In genomic region chr21:26966978-26967913, GRCh38 we compare ENCODE assay signal across 1 cellular context.
TF ChIP-seq lines count a peak whose summit lies in the region.

ADAMTS5 (minus strand) TSS chr21:26967088; CDS start chr21:26966391, 697 bp downstream.

TF ChIP-seq in WTC11, 78 proteins besides CTCF, POLR2A, EP300 and RAD21 (continued from another document):
- no peak for TF ChIP-seq CBFB (CRISPR knock-in tag; IDR thresholded peaks at IDR 0.05; ENCODE audit: low read depth)
- TF ChIP-seq ETV6 (CRISPR knock-in tag; IDR thresholded peaks at IDR 0.05): 0 out of 2 replicates have a peak, but pooled peaks have one; percentile 29
- TF ChIP-seq, protein P1, sequence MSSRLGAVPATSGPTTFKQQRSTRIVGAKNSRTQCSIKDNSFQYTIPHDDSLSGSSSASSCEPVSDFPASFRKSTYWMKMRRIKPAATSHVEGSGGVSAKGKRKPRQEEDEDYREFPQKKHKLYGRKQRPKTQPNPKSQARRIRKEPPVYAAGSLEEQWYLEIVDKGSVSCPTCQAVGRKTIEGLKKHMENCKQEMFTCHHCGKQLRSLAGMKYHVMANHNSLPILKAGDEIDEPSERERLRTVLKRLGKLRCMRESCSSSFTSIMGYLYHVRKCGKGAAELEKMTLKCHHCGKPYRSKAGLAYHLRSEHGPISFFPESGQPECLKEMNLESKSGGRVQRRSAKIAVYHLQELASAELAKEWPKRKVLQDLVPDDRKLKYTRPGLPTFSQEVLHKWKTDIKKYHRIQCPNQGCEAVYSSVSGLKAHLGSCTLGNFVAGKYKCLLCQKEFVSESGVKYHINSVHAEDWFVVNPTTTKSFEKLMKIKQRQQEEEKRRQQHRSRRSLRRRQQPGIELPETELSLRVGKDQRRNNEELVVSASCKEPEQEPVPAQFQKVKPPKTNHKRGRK (CRISPR knock-in tag; IDR thresholded peaks at IDR 0.05; ENCODE audit: borderline replicate concordance): peak; percentile 53; the same call in 1 of the 2 replicates
- TF ChIP-seq, protein P2, sequence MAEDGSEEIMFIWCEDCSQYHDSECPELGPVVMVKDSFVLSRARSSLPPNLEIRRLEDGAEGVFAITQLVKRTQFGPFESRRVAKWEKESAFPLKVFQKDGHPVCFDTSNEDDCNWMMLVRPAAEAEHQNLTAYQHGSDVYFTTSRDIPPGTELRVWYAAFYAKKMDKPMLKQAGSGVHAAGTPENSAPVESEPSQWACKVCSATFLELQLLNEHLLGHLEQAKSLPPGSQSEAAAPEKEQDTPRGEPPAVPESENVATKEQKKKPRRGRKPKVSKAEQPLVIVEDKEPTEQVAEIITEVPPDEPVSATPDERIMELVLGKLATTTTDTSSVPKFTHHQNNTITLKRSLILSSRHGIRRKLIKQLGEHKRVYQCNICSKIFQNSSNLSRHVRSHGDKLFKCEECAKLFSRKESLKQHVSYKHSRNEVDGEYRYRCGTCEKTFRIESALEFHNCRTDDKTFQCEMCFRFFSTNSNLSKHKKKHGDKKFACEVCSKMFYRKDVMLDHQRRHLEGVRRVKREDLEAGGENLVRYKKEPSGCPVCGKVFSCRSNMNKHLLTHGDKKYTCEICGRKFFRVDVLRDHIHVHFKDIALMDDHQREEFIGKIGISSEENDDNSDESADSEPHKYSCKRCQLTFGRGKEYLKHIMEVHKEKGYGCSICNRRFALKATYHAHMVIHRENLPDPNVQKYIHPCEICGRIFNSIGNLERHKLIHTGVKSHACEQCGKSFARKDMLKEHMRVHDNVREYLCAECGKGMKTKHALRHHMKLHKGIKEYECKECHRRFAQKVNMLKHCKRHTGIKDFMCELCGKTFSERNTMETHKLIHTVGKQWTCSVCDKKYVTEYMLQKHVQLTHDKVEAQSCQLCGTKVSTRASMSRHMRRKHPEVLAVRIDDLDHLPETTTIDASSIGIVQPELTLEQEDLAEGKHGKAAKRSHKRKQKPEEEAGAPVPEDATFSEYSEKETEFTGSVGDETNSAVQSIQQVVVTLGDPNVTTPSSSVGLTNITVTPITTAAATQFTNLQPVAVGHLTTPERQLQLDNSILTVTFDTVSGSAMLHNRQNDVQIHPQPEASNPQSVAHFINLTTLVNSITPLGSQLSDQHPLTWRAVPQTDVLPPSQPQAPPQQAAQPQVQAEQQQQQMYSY (CRISPR knock-in tag; IDR thresholded peaks at IDR 0.05): no peak
- TF ChIP-seq ATF3 (CRISPR knock-in tag; conservative IDR thresholded peaks at IDR 0.05): no peak
- no peak for TF ChIP-seq ZNF396 (CRISPR knock-in tag; IDR thresholded peaks at IDR 0.05; ENCODE audit: borderline replicate concordance)
- no peak for TF ChIP-seq FOXK1 (CRISPR knock-in tag; IDR thresholded peaks at IDR 0.05)
- TF ChIP-seq IRF1 (CRISPR knock-in tag; IDR thresholded peaks at IDR 0.05): no peak
- TF ChIP-seq ZNF138 (CRISPR knock-in tag; conservative IDR thresholded peaks at IDR 0.05): no peak
- peak; percentile 98 for TF ChIP-seq ZNF423 (CRISPR knock-in tag; IDR thresholded peaks at IDR 0.05)
- no peak for TF ChIP-seq NFYB (CRISPR knock-in tag; conservative IDR thresholded peaks at IDR 0.05; ENCODE audit: low read depth)
- TF ChIP-seq IRF2 (CRISPR knock-in tag; IDR thresholded peaks at IDR 0.05; ENCODE audit: borderline replicate concordance, low read depth): no peak
- no peak for TF ChIP-seq OVOL2 (CRISPR knock-in tag; IDR thresholded peaks at IDR 0.05; ENCODE audit: borderline replicate concordance)
- no peak for TF ChIP-seq NR3C1 (CRISPR knock-in tag; conservative IDR thresholded peaks at IDR 0.05; ENCODE audit: low read depth)
- TF ChIP-seq CREB1 (CRISPR knock-in tag; IDR thresholded peaks at IDR 0.05): no peak
- no peak for TF ChIP-seq ZNF532 (CRISPR knock-in tag; IDR thresholded peaks at IDR 0.05; ENCODE audit: borderline replicate concordance)
- no peak for TF ChIP-seq NFATC4 (CRISPR knock-in tag; IDR thresholded peaks at IDR 0.05)
